16 cellular contexts compared by ENCODE assay signal in genomic region chr7:78605131-78605530, GRCh38.
"Had no signal": no experiment of that assay in that cellular context is flagged by ENCODE, and none has a peak within 500 bp of the region (broad histone marks: within the 10 kb centered on the region; RNA-seq: fewer than 3 reads in every experiment).

No MANE protein-coding gene starts in this region.

- H3K36me3 ChIP-seq: brain microvascular endothelial cell, left lung, thoracic aorta had no signal

- H3K4me1 ChIP-seq: left lung had no signal

- H3K27ac ChIP-seq: brain microvascular endothelial cell, epithelial cell of prostate, left lung, thoracic aorta had no signal

- H3K27me3 ChIP-seq: brain microvascular endothelial cell, left lung had no signal

- DNase-seq: activated CD4-positive, alpha-beta T cell treated with anti-CD3 and anti-CD28 coated beads, Interleukin-2, amount 50 U/mL, for 4 hours; activated CD4-positive, CD25-positive, alpha-beta regulatory T cell treated with anti-CD3 and anti-CD28 coated beads, Interleukin-2, amount 50 U/mL, for 72 hours; activated effector memory CD4-positive, alpha-beta T cell treated with Interleukin-2 at 50 U/mL for 16 hours; activated T-cell treated with anti-CD3 and anti-CD28 coated beads, Interleukin-2, amount 50 U/mL, for 24 hours; amygdala; brain microvascular endothelial cell; effector memory CD4-positive, alpha-beta T cell; foreskin melanocyte; head of caudate nucleus; left lung; stimulated activated CD4-positive, alpha-beta T cell treated with anti-CD3 and anti-CD28 coated beads, Interleukin-15, amount 100 ng/mL, for 24 hours; stimulated activated CD4-positive, alpha-beta T cell treated with anti-CD3 and anti-CD28 coated beads, Interleukin-4, amount 100 ng/mL, for 24 hours; stimulated activated naive CD8-positive, alpha-beta T cell treated with anti-CD3 and anti-CD28 coated beads, Interleukin-15, amount 100 ng/mL, for 72 hours had no signal

- H3K4me3 ChIP-seq: left lung, thoracic aorta had no signal

- H3K9me3 ChIP-seq: left lung, thoracic aorta had no signal

- ATAC-seq: activated naive CD4-positive, alpha-beta T cell treated with anti-CD3 and anti-CD28 coated beads, Interleukin-2, amount 50 U/mL, for 72 hours; left lung; stimulated activated naive CD8-positive, alpha-beta T cell treated with anti-CD3 and anti-CD28 coated beads, Interleukin-15, amount 100 ng/mL, for 72 hours had no signal
